Comparison of ENCODE assay signal across 9 cellular contexts in genomic region chr19:44943801-44944249, GRCh38. TPM values are rescaled to one million over a fixed set of nuclear protein-coding genes. Genes with fewer than 3 reads are reported as not detected.
DNase-seq lines count a peak whose midpoint lies in the region; ATAC-seq and TF ChIP-seq lines count a peak whose summit lies in the region.
"Had no signal": no experiment of that assay in that cellular context is flagged by ENCODE, and none has a peak within 500 bp of the region (broad histone marks: within the 10 kb centered on the region; RNA-seq: fewer than 3 reads in every experiment).

No MANE protein-coding gene starts in this region.

- H3K4me1 ChIP-seq in colonic mucosa (no peaks in the 10 kb centered on the region), psoas muscle (no peaks in the 10 kb centered on the region)
- H3K4me1 ChIP-seq in CD4-positive, alpha-beta memory T cell (ENCODE audit: insufficient read depth, low read length), result no peaks in the 10 kb centered on the region

- 35 to 52% (median 46%) methylated on average over 10 of the region's 10 CpGs for WGBS in psoas muscle, 3 donors

- H3K36me3 ChIP-seq in colonic mucosa (no peaks in the 10 kb centered on the region), psoas muscle (ENCODE audit: insufficient read depth in 1 of 2, low read depth in 1 of 2) (no peaks in the 10 kb centered on the region)
- H3K36me3 ChIP-seq in CD4-positive, alpha-beta memory T cell (ENCODE audit: insufficient read depth, low read length), result no peaks in the 10 kb centered on the region

- intact Hi-C loops in colonic mucosa (cut with DNase I) (no loop called here), psoas muscle (cut with DNase I) (no loop called here)
- intact Hi-C loops in CD4-positive, alpha-beta memory T cell (cut with micrococcal nuclease), result no loop called here

- DNase-seq in colonic mucosa, result peak; percentile 48
- peak; percentile 31 to 68 for DNase-seq in psoas muscle
- DNase-seq in activated gamma-delta T cell (lab: John Stamatoyannopoulos, UW), result no peak
- no peak for DNase-seq in activated CD4-positive, CD25-positive, alpha-beta regulatory T cell (lab: John Stamatoyannopoulos, UW)
- DNase-seq in retina, result no peak
- DNase-seq in CD4-positive, alpha-beta memory T cell, result no peak
- DNase-seq: stimulated activated CD4-positive, alpha-beta T cell treated with anti-CD3 and anti-CD28 coated beads, Interleukin-1b, Interleukin-23, amount 100 ng/mL, for 48 hours had no signal

- POLR2A ChIA-PET in CD4-positive, alpha-beta memory T cell (lab: Charles Lee; ENCODE audit: partially characterized antibody), result no interaction called here

- ATAC-seq in GM18505 (IDR thresholded peaks at IDR 0.05; ENCODE audit: unreplicated experiment) (no peak), HG03469 (IDR thresholded peaks at IDR 0.05; ENCODE audit: unreplicated experiment) (peak; percentile 64), psoas muscle (peak in 1 of 4 donors; percentile 41)

- no peaks in the 10 kb centered on the region for H3K9me3 Mint-ChIP-seq in CD4-positive, alpha-beta memory T cell

- no peaks in the 10 kb centered on the region for H3K36me3 Mint-ChIP-seq in CD4-positive, alpha-beta memory T cell

- CTCF ChIA-PET in CD4-positive, alpha-beta memory T cell (lab: Charles Lee; ENCODE audit: partially characterized antibody), result no interaction called here

- H3K27me3 Mint-ChIP-seq in CD4-positive, alpha-beta memory T cell, result no peaks in the 10 kb centered on the region

- peak; percentile 32 for TF ChIP-seq POLR2A in GM18505 (IDR thresholded peaks at IDR 0.05; ENCODE audit: borderline replicate concordance, extremely low read depth, insufficient read depth, insufficient read length)

- H3K9me3 ChIP-seq in colonic mucosa, result no peaks in the 10 kb centered on the region
- H3K9me3 ChIP-seq in psoas muscle, result no peaks in the 10 kb centered on the region
- no peaks in the 10 kb centered on the region for H3K9me3 ChIP-seq in CD4-positive, alpha-beta memory T cell (ENCODE audit: control insufficient read depth in 1 of 2, low read length in 2 of 2)

- no peak overlapping the region for H3K27ac Mint-ChIP-seq in CD4-positive, alpha-beta memory T cell

- H3K27ac ChIP-seq in colonic mucosa (no peak overlapping the region), psoas muscle (no peak overlapping the region)
- no peak overlapping the region for H3K27ac ChIP-seq in CD4-positive, alpha-beta memory T cell (ENCODE audit: low read depth, low read length)

- no peak overlapping the region for H3K9ac ChIP-seq in colonic mucosa (ENCODE audit: low read depth in 2 of 2, low read length in 2 of 2)

- no peak overlapping the region for H3K4me3 Mint-ChIP-seq in CD4-positive, alpha-beta memory T cell

- H3K27me3 ChIP-seq in colonic mucosa (no peaks in the 10 kb centered on the region), psoas muscle (ENCODE audit: insufficient read depth in 3 of 3, low read length in 2 of 3) (no peaks in the 10 kb centered on the region)
- no peaks in the 10 kb centered on the region for H3K27me3 ChIP-seq in CD4-positive, alpha-beta memory T cell (ENCODE audit: insufficient read depth, low read length)

- H3K4me3 ChIP-seq in colonic mucosa, result no peak overlapping the region
- H3K4me3 ChIP-seq in psoas muscle, result no peak overlapping the region
- H3K4me3 ChIP-seq in CD4-positive, alpha-beta memory T cell (ENCODE audit: low read length in 2 of 2), result no peak overlapping the region

- TF ChIP-seq CTCF in colonic mucosa (IDR thresholded peaks at IDR 0.05), result no peak
- no peak for TF ChIP-seq CTCF in psoas muscle (IDR thresholded peaks at IDR 0.05)

- no peaks in the 10 kb centered on the region for H3K4me1 Mint-ChIP-seq in CD4-positive, alpha-beta memory T cell

RNA-seq across cellular contexts. Expression of gene APOC4, which starts 1.8 kb away (rescaled TPM):
- not detected for total RNA-seq in colonic mucosa
- not detected for total RNA-seq in psoas muscle
- polyA plus RNA-seq in psoas muscle, result not detected
- total RNA-seq in CD4-positive, alpha-beta memory T cell, result not detected
- polyA plus RNA-seq in CD4-positive, alpha-beta memory T cell, result not detected

RNA-seq across cellular contexts. Expression of gene APOC2, which starts 2.0 kb away (rescaled TPM):
- total RNA-seq in colonic mucosa, result 1 to 10 TPM; 1.4 to 2.7 TPM
- under 1 TPM in 1 of 4 donors, not detected in 3; 0.98 TPM for total RNA-seq in psoas muscle
- not detected for polyA plus RNA-seq in psoas muscle
- total RNA-seq in CD4-positive, alpha-beta memory T cell, result under 1 TPM in 1 of 2 experiments, not detected in 1; 0.49 TPM
- not detected for polyA plus RNA-seq in CD4-positive, alpha-beta memory T cell

RNA-seq across cellular contexts. Expression of gene CLPTM1, which starts 11.4 kb away (rescaled TPM):
- total RNA-seq in colonic mucosa (100 to 1,000 TPM in 1 of 2 donors, 10 to 100 TPM in 1; 98.6 to 165 TPM), psoas muscle (10 to 100 TPM; 78.4 to 98.7 (median 84.8) TPM)
- polyA plus RNA-seq in psoas muscle, result 100 to 1,000 TPM in 1 of 3 donors, 10 to 100 TPM in 2; 77.7 to 129 (median 98.3) TPM
- 10 to 100 TPM; 85.1 to 86.4 TPM for total RNA-seq in CD4-positive, alpha-beta memory T cell
- polyA plus RNA-seq in CD4-positive, alpha-beta memory T cell, result 10 to 100 TPM; 16.6 to 27.5 TPM

RNA-seq across cellular contexts. Expression of gene APOC1, which starts 29.4 kb away (rescaled TPM):
- 10 to 100 TPM; 10.4 to 19.9 TPM for total RNA-seq in colonic mucosa
- total RNA-seq in psoas muscle, result 10 to 100 TPM in 1 of 4 donors, 1 to 10 TPM in 3; 5.7 to 16.8 (median 8.3) TPM
- polyA plus RNA-seq in psoas muscle, result 10 to 100 TPM in 1 of 3 donors, 1 to 10 TPM in 2; 1.6 to 14.4 (median 4.7) TPM
- 1 to 10 TPM; 6.4 to 7.0 TPM for total RNA-seq in CD4-positive, alpha-beta memory T cell
- polyA plus RNA-seq in CD4-positive, alpha-beta memory T cell, result not detected

RNA-seq across cellular contexts. Expression of gene APOE, which starts 38.2 kb away (rescaled TPM):
- 10 to 100 TPM; 36.3 to 78.9 TPM for total RNA-seq in colonic mucosa
- total RNA-seq in psoas muscle, result 10 to 100 TPM in 3 of 4 donors, 1 to 10 TPM in 1; 7.1 to 19.0 (median 11.9) TPM
- 10 to 100 TPM in 1 of 3 donors, 1 to 10 TPM in 2; 4.9 to 17.8 (median 6.8) TPM for polyA plus RNA-seq in psoas muscle
- 10 to 100 TPM in 1 of 2 experiments, 1 to 10 TPM in 1; 9.0 to 11.9 TPM for total RNA-seq in CD4-positive, alpha-beta memory T cell
- polyA plus RNA-seq in CD4-positive, alpha-beta memory T cell, result not detected

Comparison
In these comparisons a context has a peak if more than half of its experiments do, and no peak if none do; other contexts are left out.
1. DNase-seq: peak in colonic mucosa (single experiment) and psoas muscle (2 of 2); none in activated gamma-delta T cell (single experiment), activated CD4-positive, CD25-positive, alpha-beta regulatory T cell (0 of 4), retina (single experiment) and CD4-positive, alpha-beta memory T cell (0 of 5).